In genomic region chr5:138570871-138571270, GRCh38 we compare ENCODE assay signal across 21 cellular contexts. TPM values are rescaled to one million over a fixed set of nuclear protein-coding genes. Genes with fewer than 3 reads are reported as not detected.
DNase-seq lines count a peak whose midpoint lies in the region; ATAC-seq and TF ChIP-seq lines count a peak whose summit lies in the region.
"Had no signal": no experiment of that assay in that cellular context is flagged by ENCODE, and none has a peak within 500 bp of the region (broad histone marks: within the 10 kb centered on the region; RNA-seq: fewer than 3 reads in every experiment).

No MANE protein-coding gene starts in this region.

- H3K4me2 ChIP-seq in DND-41 (ENCODE audit: insufficient read depth, low read length) = peak overlapping the region; percentile 30; the same call in 1 of the 2 replicates

- peaks cover 53% of the 10 kb centered on the region; the same call in 1 of the 2 replicates for H4K20me1 ChIP-seq in DND-41 (ENCODE audit: insufficient read depth, low read length)

- H3K27me3 Mint-ChIP-seq in activated T-cell treated with anti-CD3 and anti-CD28 coated beads, Interleukin-2, amount 50 U/mL, for 72 hours (ENCODE audit: low read depth) = no peaks in the 10 kb centered on the region
- H3K27me3 Mint-ChIP-seq in activated naive CD8-positive, alpha-beta T cell treated with anti-CD3 and anti-CD28 coated beads, Interleukin-2, amount 50 U/mL, for 24 hours = no peaks in the 10 kb centered on the region
- no peaks in the 10 kb centered on the region for H3K27me3 Mint-ChIP-seq in neural crest cell (ENCODE audit: low read depth)

- H3K4me3 ChIP-seq in DND-41 (ENCODE audit: low read depth in 1 of 2, low read length in 2 of 2) (no peak overlapping the region), vagina (no peak overlapping the region)
- H3K4me3 ChIP-seq: MG63, Peyer's patch had no signal

- H3K4me1 ChIP-seq in DND-41 (ENCODE audit: insufficient read depth, low read length) (peaks cover 61% of the 10 kb centered on the region), vagina (peaks cover 48% of the 10 kb centered on the region)

- H3K27me3 ChIP-seq in DND-41 (ENCODE audit: insufficient read depth, low read length, poor library complexity) (no peaks in the 10 kb centered on the region), vagina (no peaks in the 10 kb centered on the region)
- H3K27me3 ChIP-seq: MG63, Peyer's patch had no signal

- H3K27ac Mint-ChIP-seq in activated T-cell treated with anti-CD3 and anti-CD28 coated beads, Interleukin-2, amount 50 U/mL, for 72 hours = peak overlapping the region; percentile 60
- H3K27ac Mint-ChIP-seq in activated naive CD8-positive, alpha-beta T cell treated with anti-CD3 and anti-CD28 coated beads, Interleukin-2, amount 50 U/mL, for 24 hours = peak overlapping the region; percentile 18
- peak overlapping the region; percentile 35 for H3K27ac Mint-ChIP-seq in neural crest cell (ENCODE audit: unreplicated experiment)

- peak overlapping the region in 1 of 2 donors; percentile 47 for H3K4me3 Mint-ChIP-seq in activated T-cell treated with anti-CD3 and anti-CD28 coated beads, Interleukin-2, amount 50 U/mL, for 72 hours
- H3K4me3 Mint-ChIP-seq in activated naive CD8-positive, alpha-beta T cell treated with anti-CD3 and anti-CD28 coated beads, Interleukin-2, amount 50 U/mL, for 24 hours = peak overlapping the region; percentile 14
- H3K4me3 Mint-ChIP-seq in neural crest cell = peak overlapping the region; percentile 62

- peaks cover 92% of the 10 kb centered on the region for H3K79me2 ChIP-seq in DND-41 (ENCODE audit: insufficient read depth, low read length)

- H3K27ac ChIP-seq in DND-41 (ENCODE audit: low read length) = no peak overlapping the region
- no peak overlapping the region for H3K27ac ChIP-seq in vagina
- H3K27ac ChIP-seq: C4-2B, HL-60, Peyer's patch had no signal

- peaks cover 30 to 63% of the 10 kb centered on the region in 2 donors for H3K36me3 Mint-ChIP-seq in activated T-cell treated with anti-CD3 and anti-CD28 coated beads, Interleukin-2, amount 50 U/mL, for 72 hours (ENCODE audit: insufficient read depth in 2 of 2)
- H3K36me3 Mint-ChIP-seq in activated naive CD8-positive, alpha-beta T cell treated with anti-CD3 and anti-CD28 coated beads, Interleukin-2, amount 50 U/mL, for 24 hours (ENCODE audit: low read depth) = peaks cover 91% of the 10 kb centered on the region
- peaks cover 41% of the 10 kb centered on the region for H3K36me3 Mint-ChIP-seq in neural crest cell (ENCODE audit: low read depth)

- no peak for ATAC-seq in activated T-cell treated with anti-CD3 and anti-CD28 coated beads, Interleukin-2, amount 50 U/mL, for 72 hours (replicated peaks in 1 of 2)
- ATAC-seq in DND-41 (ENCODE audit: insufficient read depth, low read depth) = no peak
- ATAC-seq in activated naive CD8-positive, alpha-beta T cell treated with anti-CD3 and anti-CD28 coated beads, Interleukin-2, amount 50 U/mL, for 24 hours = no peak
- no peak for ATAC-seq in omental fat pad (ENCODE audit: low FRiP score)
- ATAC-seq in GM21360 (IDR thresholded peaks at IDR 0.05; ENCODE audit: unreplicated experiment) = no peak
- ATAC-seq: HCT116 had no signal

- H3K9ac ChIP-seq in DND-41 (ENCODE audit: low read depth, low read length) = no peak overlapping the region

- intact Hi-C loops in vagina (cut with DNase I) = loop anchor here (10.0 kb wide), 1 partner anchor 184 kb away; the partner anchor contains the start of gene CTNNA1

- TF ChIP-seq CTCF in DND-41 (IDR thresholded peaks at IDR 0.05; ENCODE audit: borderline replicate concordance, extremely low read depth, low read length, poor library complexity, severe bottlenecking) (no peak), neural crest cell (conservative IDR thresholded peaks at IDR 0.05) (no peak), omental fat pad (IDR thresholded peaks at IDR 0.05) (no peak), vagina (IDR thresholded peaks at IDR 0.05) (no peak)

- H3K9me3 ChIP-seq in DND-41 (ENCODE audit: insufficient read depth, low read length, severe bottlenecking) (no peaks in the 10 kb centered on the region), vagina (no peaks in the 10 kb centered on the region)
- H3K9me3 ChIP-seq: MG63, Peyer's patch had no signal

- H2AFZ ChIP-seq in DND-41 (ENCODE audit: low read depth, low read length) = no peak overlapping the region

- H3K9me3 Mint-ChIP-seq in activated T-cell treated with anti-CD3 and anti-CD28 coated beads, Interleukin-2, amount 50 U/mL, for 72 hours = peaks cover 0 to under 1% of the 10 kb centered on the region in 2 donors
- peaks cover 2% of the 10 kb centered on the region for H3K9me3 Mint-ChIP-seq in activated naive CD8-positive, alpha-beta T cell treated with anti-CD3 and anti-CD28 coated beads, Interleukin-2, amount 50 U/mL, for 24 hours
- H3K9me3 Mint-ChIP-seq in neural crest cell = peaks cover 3% of the 10 kb centered on the region

- peaks cover 82% of the 10 kb centered on the region for H3K4me1 Mint-ChIP-seq in activated T-cell treated with anti-CD3 and anti-CD28 coated beads, Interleukin-2, amount 50 U/mL, for 72 hours (ENCODE audit: low read depth)
- peaks cover 87% of the 10 kb centered on the region for H3K4me1 Mint-ChIP-seq in activated naive CD8-positive, alpha-beta T cell treated with anti-CD3 and anti-CD28 coated beads, Interleukin-2, amount 50 U/mL, for 24 hours
- peaks cover 25% of the 10 kb centered on the region for H3K4me1 Mint-ChIP-seq in neural crest cell

- no peak for TF ChIP-seq POLR2A in vagina (IDR thresholded peaks at IDR 0.05)

- no peak for DNase-seq in activated T-cell treated with anti-CD3 and anti-CD28 coated beads, Interleukin-2, amount 50 U/mL, for 72 hours
- no peak for DNase-seq in activated T-cell treated with anti-CD3 and anti-CD28 coated beads for 4 hours
- DNase-seq in DND-41 = no peak
- no peak for DNase-seq in activated naive CD8-positive, alpha-beta T cell treated with anti-CD3 and anti-CD28 coated beads, Interleukin-2, amount 50 U/mL, for 24 hours
- DNase-seq in neural crest cell (ENCODE audit: low read depth, low spot score) = no peak
- no peak for DNase-seq in omental fat pad (ENCODE audit: low spot score)
- no peak for DNase-seq in vagina (ENCODE audit: extremely low spot score in 2 of 2)
- DNase-seq: Calu3, DMS79, KG1, MG63, NCI-H1105, NCI-H1930, NCI-H2171, NCI-H510A treated with DMSO at 0.1 percent for 48 hours, Peyer's patch, SHP77 had no signal

- peaks cover 86% of the 10 kb centered on the region for H3K36me3 ChIP-seq in DND-41 (ENCODE audit: insufficient read depth, low read length)
- H3K36me3 ChIP-seq in vagina = peaks cover 6 to 74% of the 10 kb centered on the region in 2 donors

RNA-seq across cellular contexts. Expression of gene HSPA9, which starts 4.3 kb away (rescaled TPM):
- 100 to 1,000 TPM; 448 to 505 TPM for total RNA-seq in activated T-cell treated with anti-CD3 and anti-CD28 coated beads, Interleukin-2, amount 50 U/mL, for 72 hours
- total RNA-seq in neural crest cell (247 and 250 TPM in 2 replicates), omental fat pad (100 to 1,000 TPM; 212 to 482 (median 318) TPM), vagina (156 TPM)

RNA-seq across cellular contexts. Expression of gene ETF1, which starts 27.8 kb away (rescaled TPM):
- 100 to 1,000 TPM; 106 to 111 TPM for total RNA-seq in activated T-cell treated with anti-CD3 and anti-CD28 coated beads, Interleukin-2, amount 50 U/mL, for 72 hours
- total RNA-seq in neural crest cell = 101 and 107 TPM in 2 replicates
- 100 to 1,000 TPM in 3 of 4 donors, 10 to 100 TPM in 1; 69.8 to 195 (median 141) TPM for total RNA-seq in omental fat pad
- 60.6 TPM for total RNA-seq in vagina
